Comparison of ENCODE assay signal across 8 cellular contexts in genomic region chr1:151311589-151312331, GRCh38. TPM values are rescaled to one million over a fixed set of nuclear protein-coding genes. Genes with fewer than 3 reads are reported as not detected.
DNase-seq lines count a peak whose midpoint lies in the region; ATAC-seq, FAIRE-seq and TF ChIP-seq lines count a peak whose summit lies in the region.

No MANE protein-coding gene starts in this region.

- TF ChIP-seq POLR2A in gastroesophageal sphincter (IDR thresholded peaks at IDR 0.05): no peak

- FAIRE-seq in urothelium cell line (lab: Jason Lieb, UNC): no peak

- H3K4me3 Mint-ChIP-seq in CD8-positive, alpha-beta T cell: no peak overlapping the region

- peaks cover 74% of the 10 kb centered on the region for H3K36me3 ChIP-seq in CD8-positive, alpha-beta T cell (ENCODE audit: insufficient read depth, low read length)
- H3K36me3 ChIP-seq in Panc1 (ENCODE audit: control insufficient read depth, insufficient read depth, low read length): peaks cover 5% of the 10 kb centered on the region
- H3K36me3 ChIP-seq in gastroesophageal sphincter: peaks cover 0 to 96% of the 10 kb centered on the region in 2 donors

- no TSS peak for BruUV-seq in Panc1 (replicated peaks; lab: Mats Ljungman, UMichigan)

- DNase-seq in CD8-positive, alpha-beta T cell: peak in 5 of 7 experiments; percentile 45 to 75 (median 55)
- peak; percentile 98 for DNase-seq in Panc1 (ENCODE audit: low read depth, low spot score)
- DNase-seq in activated gamma-delta T cell treated with anti-CD3 and anti-CD28 coated beads, Interleukin-2, amount 50 U/mL, for 16 hours (ENCODE audit: low read depth): peak; percentile 70
- DNase-seq in renal cortical epithelial cell (ENCODE audit: low read depth): peak; percentile 99
- DNase-seq in urothelium cell line (ENCODE audit: low spot score): peak; percentile 96
- DNase-seq in NCI-H82 treated with DMSO at 0.1 percent for 48 hours (lab: John Stamatoyannopoulos, UW; ENCODE audit: unreplicated experiment): no peak

- intact Hi-C loops in CD8-positive, alpha-beta T cell (cut with DNase I, micrococcal nuclease): loop anchor here in 1 of 2 experiments (2.0 kb wide), 1 partner anchor 15 kb away; the partner anchor contains the start of gene PI4KB
- intact Hi-C loops in Panc1 (cut with micrococcal nuclease; ENCODE audit: unreplicated experiment): no loop called here

- CTCF ChIA-PET in CD8-positive, alpha-beta T cell (lab: Charles Lee): interaction anchor here (1.2 to 5.3 kb wide), 3 partner anchors 11 to 29 kb away, joined by 3 to 38 read pairs (median 33); no protein-coding TSS in a partner anchor
- CTCF ChIA-PET in Panc1 (lab: Charles Lee): interaction anchor here (2.0 kb wide), 1 partner anchor 29 kb away, joined by 8 read pairs; no protein-coding TSS in a partner anchor

- H3K27ac Mint-ChIP-seq in CD8-positive, alpha-beta T cell: peak overlapping the region; percentile 79

- no peak for TF ChIP-seq CTCF in CD8-positive, alpha-beta T cell (IDR thresholded peaks at IDR 0.05)
- TF ChIP-seq CTCF in Panc1 (IDR thresholded peaks at IDR 0.05): no peak
- no peak for TF ChIP-seq CTCF in gastroesophageal sphincter (IDR thresholded peaks at IDR 0.05)

- POLR2A ChIA-PET in CD8-positive, alpha-beta T cell (lab: Charles Lee): interaction anchor here (1.6 kb wide), 1 partner anchor 16 kb away, joined by 6 read pairs; the partner anchor contains the start of gene PI4KB
- POLR2A ChIA-PET in Panc1 (lab: Charles Lee): interaction anchor here (0.6 to 0.7 kb wide), 2 partner anchors 30 to 87 kb away, joined by 3 to 7 read pairs; no protein-coding TSS in a partner anchor

- no peaks in the 10 kb centered on the region for H3K9me3 ChIP-seq in CD8-positive, alpha-beta T cell (ENCODE audit: low read length)
- no peaks in the 10 kb centered on the region for H3K9me3 ChIP-seq in Panc1 (ENCODE audit: control insufficient read depth, insufficient read depth, low read depth, low read length)
- H3K9me3 ChIP-seq in gastroesophageal sphincter: no peaks in the 10 kb centered on the region

- H3K4me3 ChIP-seq in CD8-positive, alpha-beta T cell (ENCODE audit: low read depth, low read length): no peak overlapping the region
- H3K4me3 ChIP-seq in Panc1 (ENCODE audit: low read depth in 2 of 2, low read length in 2 of 2): 0 out of 4 replicates have a peak overlapping the region, but pooled peaks of 1 of the 2 experiments have one; percentile 6
- H3K4me3 ChIP-seq in gastroesophageal sphincter: no peak overlapping the region

- peak; percentile 98 for ATAC-seq in CD8-positive, alpha-beta T cell
- peak; percentile 95 for ATAC-seq in Panc1
- peak; percentile 97 for ATAC-seq in gastroesophageal sphincter
- ATAC-seq in GM18517 (IDR thresholded peaks at IDR 0.05; ENCODE audit: unreplicated experiment): no peak

- TF ChIP-seq EP300 in gastroesophageal sphincter (IDR thresholded peaks at IDR 0.05): no peak

- H3K4me1 Mint-ChIP-seq in CD8-positive, alpha-beta T cell (ENCODE audit: low read depth): peaks cover 49% of the 10 kb centered on the region

- H3K36me3 Mint-ChIP-seq in CD8-positive, alpha-beta T cell: peaks cover 96% of the 10 kb centered on the region

- peaks cover 17% of the 10 kb centered on the region for H3K4me1 ChIP-seq in CD8-positive, alpha-beta T cell (ENCODE audit: insufficient read depth, low read length)
- H3K4me1 ChIP-seq in Panc1 (ENCODE audit: control insufficient read depth, insufficient read depth, low read length) (peaks cover 16% of the 10 kb centered on the region), gastroesophageal sphincter (peaks cover 25 to 74% (median 38%) of the 10 kb centered on the region in 3 donors)

- H3K27me3 ChIP-seq in CD8-positive, alpha-beta T cell (ENCODE audit: insufficient read depth, low read length): no peaks in the 10 kb centered on the region
- no peaks in the 10 kb centered on the region for H3K27me3 ChIP-seq in Panc1 (ENCODE audit: control insufficient read depth, insufficient read depth, low read length)
- no peaks in the 10 kb centered on the region for H3K27me3 ChIP-seq in gastroesophageal sphincter

- 31 to 43% methylated on average over 4 to 5 of the region's 7 CpGs for WGBS in gastroesophageal sphincter (ENCODE audit: low coverage in 1 of 2), 2 donors

- in situ Hi-C loops in Panc1 (cut with HindIII; ENCODE audit: low pct_unique_long_range_greater_than_20kb, low sequenced_read_pairs): no loop called here

- no peaks in the 10 kb centered on the region for H3K9me3 Mint-ChIP-seq in CD8-positive, alpha-beta T cell

- H3K27ac ChIP-seq in CD8-positive, alpha-beta T cell (ENCODE audit: low read depth, low read length): no peak overlapping the region
- peak overlapping the region; percentile 71 for H3K27ac ChIP-seq in Panc1 (ENCODE audit: low read length)
- peak overlapping the region; percentile 79 to 84 (median 82) for H3K27ac ChIP-seq in gastroesophageal sphincter

- no peaks in the 10 kb centered on the region for H3K27me3 Mint-ChIP-seq in CD8-positive, alpha-beta T cell (ENCODE audit: low read depth)

RNA-seq across cellular contexts. Expression of gene PI4KB, which starts 15.5 kb away (rescaled TPM):
- 10 to 100 TPM; 63.1 to 63.2 TPM for total RNA-seq in CD8-positive, alpha-beta T cell
- total RNA-seq in Panc1 (2021; ENCODE audit: unreplicated experiment) (52.7 TPM), gastroesophageal sphincter (100 to 1,000 TPM in 2 of 4 donors, 10 to 100 TPM in 2; 95.0 to 104 (median 97.9) TPM), renal cortical epithelial cell (43.4 and 57.0 TPM in 2 replicates)
- 43.0 TPM for polyA plus RNA-seq in Panc1 (2012; ENCODE audit: insufficient read length)

RNA-seq across cellular contexts. Expression of gene ZNF687, which starts 29.7 kb away (rescaled TPM):
- total RNA-seq in CD8-positive, alpha-beta T cell: 10 to 100 TPM; 34.0 to 36.3 TPM
- total RNA-seq in Panc1 (2021; ENCODE audit: unreplicated experiment) (33.3 TPM), gastroesophageal sphincter (10 to 100 TPM; 18.4 to 27.6 (median 24.4) TPM), renal cortical epithelial cell (10.1 and 32.3 TPM in 2 replicates)
- 36.6 TPM for polyA plus RNA-seq in Panc1 (2012; ENCODE audit: insufficient read length)

RNA-seq across cellular contexts. Expression of gene RFX5, which starts 35.3 kb away (rescaled TPM):
- total RNA-seq in CD8-positive, alpha-beta T cell: 10 to 100 TPM; 62.6 to 65.9 TPM
- total RNA-seq in Panc1 (2021; ENCODE audit: unreplicated experiment) (75.5 TPM), gastroesophageal sphincter (10 to 100 TPM; 32.6 to 66.1 (median 44.5) TPM), renal cortical epithelial cell (92.2 and 111 TPM in 2 replicates)
- 38.1 TPM for polyA plus RNA-seq in Panc1 (2012; ENCODE audit: insufficient read length)

RNA-seq across cellular contexts. Expression of gene PSMD4, which starts 57.2 kb away (rescaled TPM):
- 10 to 100 TPM; 55.1 to 56.7 TPM for total RNA-seq in CD8-positive, alpha-beta T cell
- total RNA-seq in Panc1 (2021; ENCODE audit: unreplicated experiment) (256 TPM), gastroesophageal sphincter (100 to 1,000 TPM; 163 to 184 (median 171) TPM), renal cortical epithelial cell (181 and 257 TPM in 2 replicates)
- polyA plus RNA-seq in Panc1 (2012; ENCODE audit: insufficient read length): 296 TPM
